12 cellular contexts compared by ENCODE assay signal in the genomic region with DNA sequence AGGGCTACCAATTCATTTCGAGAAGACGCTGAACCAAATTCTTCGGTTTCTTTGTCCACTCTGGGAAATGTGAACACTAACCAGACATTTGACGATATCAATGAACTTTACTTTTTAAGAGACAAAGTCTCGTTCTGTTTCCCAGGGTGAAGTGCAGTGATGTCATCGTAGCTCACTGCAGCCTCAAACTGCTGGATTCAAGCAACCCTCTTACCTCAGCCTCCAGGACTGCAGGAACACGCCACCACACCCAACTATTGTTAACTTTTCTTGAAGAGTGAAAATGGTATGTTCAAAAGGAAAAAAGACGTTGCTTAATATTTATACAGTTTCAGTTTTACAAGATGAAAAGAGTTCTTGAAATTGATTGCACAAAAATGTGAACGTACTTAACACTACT. TPM values are rescaled to one million over a fixed set of nuclear protein-coding genes. Genes with fewer than 3 reads are reported as not detected.
DNase-seq lines count a peak whose midpoint lies in the region; ATAC-seq and TF ChIP-seq lines count a peak whose summit lies in the region.
"Had no signal": no experiment of that assay in that cellular context is flagged by ENCODE, and none has a peak within 500 bp of the region (broad histone marks: within the 10 kb centered on the region; RNA-seq: fewer than 3 reads in every experiment).

No MANE protein-coding gene starts in this region.

- no peak overlapping the region for H2AFZ ChIP-seq in ACC112 (ENCODE audit: low read length, unreplicated experiment)

- H3K36me3 ChIP-seq in ACC112 (ENCODE audit: insufficient read depth, low read length) (no peaks in the 10 kb centered on the region), HEK293 (ENCODE audit: control insufficient read depth in 2 of 2, insufficient read depth in 1 of 2, low read length in 2 of 2) (no peaks in the 10 kb centered on the region)
- H3K36me3 ChIP-seq: neutrophil had no signal

- peak overlapping the region; percentile 28 for H3K4me3 Mint-ChIP-seq in activated naive CD8-positive, alpha-beta T cell treated with anti-CD3 and anti-CD28 coated beads, Interleukin-2, amount 10 ng/mL, durations not matched to agents 7 days and 5 days
- H3K4me3 Mint-ChIP-seq: CD14-positive monocyte had no signal

- POLR2A ChIA-PET in HEK293 (lab: Yijun Ruan, JAX) = no interaction called here
- POLR2A ChIA-PET in activated naive CD8-positive, alpha-beta T cell treated with anti-CD3 and anti-CD28 coated beads, Interleukin-2, amount 10 ng/mL, durations not matched to agents 7 days and 5 days (lab: Charles Lee) = no interaction called here

- H3K9me3 ChIP-seq in HEK293 (ENCODE audit: control insufficient read depth, insufficient read depth, low read depth, low read length) = no peaks in the 10 kb centered on the region
- H3K9me3 ChIP-seq: neutrophil had no signal

- H3K27me3 ChIP-seq in ACC112 (ENCODE audit: insufficient read depth, low read length) = no peaks in the 10 kb centered on the region
- H3K27me3 ChIP-seq: neutrophil had no signal

- H3K27me3 Mint-ChIP-seq in activated naive CD8-positive, alpha-beta T cell treated with anti-CD3 and anti-CD28 coated beads, Interleukin-2, amount 10 ng/mL, durations not matched to agents 7 days and 5 days = peaks cover 6% of the 10 kb centered on the region

- no peak overlapping the region for H3K27ac Mint-ChIP-seq in activated naive CD8-positive, alpha-beta T cell treated with anti-CD3 and anti-CD28 coated beads, Interleukin-2, amount 10 ng/mL, durations not matched to agents 7 days and 5 days
- H3K27ac Mint-ChIP-seq: CD14-positive monocyte had no signal

- no peak for DNase-seq in activated naive CD8-positive, alpha-beta T cell treated with anti-CD3 and anti-CD28 coated beads, Interleukin-2, amount 10 ng/mL, durations not matched to agents 7 days and 5 days
- DNase-seq in iris pigment epithelial cell (ENCODE audit: low read depth) (peak; percentile 94), ureter (ENCODE audit: low spot score) (no peak), NAMALWA (ENCODE audit: low spot score) (no peak), HT-29 (ENCODE audit: low spot score) (no peak)
- DNase-seq: amygdala, T1000 had no signal

- peaks cover 26% of the 10 kb centered on the region for H3K4me1 Mint-ChIP-seq in activated naive CD8-positive, alpha-beta T cell treated with anti-CD3 and anti-CD28 coated beads, Interleukin-2, amount 10 ng/mL, durations not matched to agents 7 days and 5 days
- H3K4me1 Mint-ChIP-seq: CD14-positive monocyte had no signal

- no peak for TF ChIP-seq CTCF in HEK293 (tag by site-specific recombination; IDR thresholded peaks at IDR 0.05)

- ATAC-seq in activated naive CD8-positive, alpha-beta T cell treated with anti-CD3 and anti-CD28 coated beads, Interleukin-2, amount 10 ng/mL, durations not matched to agents 7 days and 5 days (ENCODE audit: low read depth) = no peak
- ATAC-seq in GM21825 (IDR thresholded peaks at IDR 0.05; ENCODE audit: unreplicated experiment) = no peak

- CTCF ChIA-PET in HEK293 (lab: Yijun Ruan, JAX) = interaction anchor here (2.0 kb wide), 1 partner anchor 7 kb away, joined by 7 read pairs; no protein-coding TSS in a partner anchor

- peak overlapping the region; percentile 20; the same call in 1 of the 2 replicates for H3K4me3 ChIP-seq in ACC112 (ENCODE audit: low read depth, low read length)
- peak overlapping the region; percentile 21 for H3K4me3 ChIP-seq in HEK293 (ENCODE audit: low read depth, low read length)

- peaks cover 3% of the 10 kb centered on the region for H3K79me2 ChIP-seq in ACC112 (ENCODE audit: control insufficient read depth, insufficient read depth, low read length, unreplicated experiment)

- H3K36me3 Mint-ChIP-seq in activated naive CD8-positive, alpha-beta T cell treated with anti-CD3 and anti-CD28 coated beads, Interleukin-2, amount 10 ng/mL, durations not matched to agents 7 days and 5 days = peaks cover 4% of the 10 kb centered on the region
- H3K36me3 Mint-ChIP-seq: CD14-positive monocyte had no signal

- H3K27ac ChIP-seq in ACC112 (ENCODE audit: low read depth, low read length) (peak overlapping the region; percentile 58), HEK293 (ENCODE audit: extremely low read depth, low read depth, low read length) (no peak overlapping the region)
- H3K27ac ChIP-seq: neutrophil had no signal

- H3K4me1 ChIP-seq in ACC112 (ENCODE audit: control insufficient read depth, insufficient read depth, low read length, unreplicated experiment) (peaks cover 68% of the 10 kb centered on the region), HEK293 (ENCODE audit: control insufficient read depth, insufficient read depth, low read length) (peaks cover 13% of the 10 kb centered on the region)

- H3K9me3 Mint-ChIP-seq in activated naive CD8-positive, alpha-beta T cell treated with anti-CD3 and anti-CD28 coated beads, Interleukin-2, amount 10 ng/mL, durations not matched to agents 7 days and 5 days = no peaks in the 10 kb centered on the region
- H3K9me3 Mint-ChIP-seq: CD14-positive monocyte had no signal

TF ChIP-seq in HEK293, 187 proteins besides CTCF, POLR2A, EP300 and RAD21 (continues in another document):
- TF ChIP-seq PRDM1 (tag by site-specific recombination; IDR thresholded peaks at IDR 0.05) = peak; percentile 85; the same call in 1 of the 2 replicates
- TF ChIP-seq ZBTB21 (tag by site-specific recombination; IDR thresholded peaks at IDR 0.05) = peak; percentile 64; the same call in 1 of the 2 replicates
- no peak for TF ChIP-seq ZNF707 (tag by site-specific recombination; IDR thresholded peaks at IDR 0.05)
- peak; percentile 75 for TF ChIP-seq PRDM10 (tag by site-specific recombination; IDR thresholded peaks at IDR 0.05)
- peak; percentile 87 for TF ChIP-seq ZNF629 (tag by site-specific recombination; IDR thresholded peaks at IDR 0.05)
- peak; percentile 68 for TF ChIP-seq ZNF660 (tag by site-specific recombination; IDR thresholded peaks at IDR 0.05)
- 0 out of 2 replicates have a peak, but pooled peaks have one; percentile 46 for TF ChIP-seq SP7 (tag by site-specific recombination; IDR thresholded peaks at IDR 0.05)
- peak; percentile 91 for TF ChIP-seq ATF2 (tag by site-specific recombination; IDR thresholded peaks at IDR 0.05; ENCODE audit: low read depth)
- TF ChIP-seq, protein P1, sequence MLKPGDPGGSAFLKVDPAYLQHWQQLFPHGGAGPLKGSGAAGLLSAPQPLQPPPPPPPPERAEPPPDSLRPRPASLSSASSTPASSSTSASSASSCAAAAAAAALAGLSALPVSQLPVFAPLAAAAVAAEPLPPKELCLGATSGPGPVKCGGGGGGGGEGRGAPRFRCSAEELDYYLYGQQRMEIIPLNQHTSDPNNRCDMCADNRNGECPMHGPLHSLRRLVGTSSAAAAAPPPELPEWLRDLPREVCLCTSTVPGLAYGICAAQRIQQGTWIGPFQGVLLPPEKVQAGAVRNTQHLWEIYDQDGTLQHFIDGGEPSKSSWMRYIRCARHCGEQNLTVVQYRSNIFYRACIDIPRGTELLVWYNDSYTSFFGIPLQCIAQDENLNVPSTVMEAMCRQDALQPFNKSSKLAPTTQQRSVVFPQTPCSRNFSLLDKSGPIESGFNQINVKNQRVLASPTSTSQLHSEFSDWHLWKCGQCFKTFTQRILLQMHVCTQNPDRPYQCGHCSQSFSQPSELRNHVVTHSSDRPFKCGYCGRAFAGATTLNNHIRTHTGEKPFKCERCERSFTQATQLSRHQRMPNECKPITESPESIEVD (tag by site-specific recombination; IDR thresholded peaks at IDR 0.05) = peak; percentile 54
- TF ChIP-seq ZFP41 (tag by site-specific recombination; IDR thresholded peaks at IDR 0.05; ENCODE audit: borderline replicate concordance) = no peak

RNA-seq across cellular contexts. Expression of gene MB21D2, which starts 30.6 kb away (rescaled TPM):
- total RNA-seq in activated naive CD8-positive, alpha-beta T cell treated with anti-CD3 and anti-CD28 coated beads, Interleukin-2, amount 10 ng/mL, durations not matched to agents 7 days and 5 days = 1 to 10 TPM; 4.3 to 5.3 TPM
- total RNA-seq in ureter = 8.7 TPM
- 3.0 and 4.3 TPM in 2 replicates for total RNA-seq in HT-29 (2014; rRNA removed; shearing (Covaris generic))
